15 cellular contexts compared by ENCODE assay signal in the genomic region with DNA sequence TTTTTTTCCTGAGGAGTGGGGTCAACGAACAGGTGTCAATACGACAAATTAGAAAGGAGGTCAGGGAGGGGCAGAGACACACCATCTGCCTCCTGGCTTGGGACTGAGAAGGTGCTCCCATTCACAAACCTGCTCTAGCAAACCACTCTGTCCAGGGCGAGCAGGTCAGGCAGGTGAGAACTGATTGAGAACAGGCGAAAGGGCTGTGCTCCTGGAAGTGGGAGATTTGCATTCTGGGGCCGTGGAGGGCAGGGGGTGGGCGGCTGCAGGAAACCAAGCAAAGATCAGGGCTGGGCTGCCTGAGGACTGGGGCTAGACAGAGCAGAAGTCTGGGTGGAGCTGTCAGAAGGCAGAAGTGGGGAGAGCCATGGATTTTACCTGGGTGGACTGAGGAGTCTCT.
DNase-seq lines count a peak whose midpoint lies in the region; ATAC-seq and TF ChIP-seq lines count a peak whose summit lies in the region.
"Had no signal": no experiment of that assay in that cellular context is flagged by ENCODE, and none has a peak within 500 bp of the region (broad histone marks: within the 10 kb centered on the region; RNA-seq: fewer than 3 reads in every experiment).

No MANE protein-coding gene starts in this region.

- H2AFZ ChIP-seq in GM23338 (0 out of 2 replicates have a peak overlapping the region, but pooled peaks have one; percentile 78), neuronal stem cell (ENCODE audit: low read length) (no peak overlapping the region)
- H2AFZ ChIP-seq: GM23248 had no signal

- H2BK5ac ChIP-seq in neuronal stem cell (ENCODE audit: low read length) (no peak overlapping the region), mesendoderm (ENCODE audit: low read length) (no peak overlapping the region)

- no peaks in the 10 kb centered on the region for H3K36me3 Mint-ChIP-seq in GM23338 (ENCODE audit: low read depth)
- no peaks in the 10 kb centered on the region for H3K36me3 Mint-ChIP-seq in activated CD4-positive, alpha-beta memory T cell treated with anti-CD3 and anti-CD28 coated beads, Interleukin-2, amount 10 ng/mL, durations not matched to agents 7 days and 5 days (ENCODE audit: low read depth)
- H3K36me3 Mint-ChIP-seq: CD8-positive, alpha-beta T cell had no signal

- peak overlapping the region; percentile 66 for H2BK12ac ChIP-seq in neuronal stem cell (ENCODE audit: low read length)

- H3K36me3 ChIP-seq in GM23338 (ENCODE audit: insufficient read depth) (no peaks in the 10 kb centered on the region), neuronal stem cell (replicated peaks in 1 of 2; ENCODE audit: control insufficient read depth in 2 of 2, insufficient read depth in 2 of 2, low read length in 2 of 2) (no peaks in the 10 kb centered on the region), mesendoderm (ENCODE audit: control insufficient read depth, insufficient read depth, low read length) (no peaks in the 10 kb centered on the region), suprapubic skin (no peaks in the 10 kb centered on the region)
- H3K36me3 ChIP-seq: BLaER1 treated with 17β-estradiol and CSF1 and Interleukin-3, amounts not matched to agents 10 nM and 100 nM had no signal

- H3K4me1 ChIP-seq in GM23338 (ENCODE audit: insufficient read depth) = peaks cover 8% of the 10 kb centered on the region; the same call in 1 of the 2 replicates
- H3K4me1 ChIP-seq in neuronal stem cell (ENCODE audit: control insufficient read depth in 2 of 2, insufficient read depth in 1 of 2, low read depth in 1 of 2, low read length in 2 of 2) = peaks cover 0 to 9% of the 10 kb centered on the region in 2 donors
- H3K4me1 ChIP-seq in mesendoderm (ENCODE audit: control insufficient read depth, low read depth, low read length) = peaks cover 3% of the 10 kb centered on the region
- no peaks in the 10 kb centered on the region for H3K4me1 ChIP-seq in suprapubic skin

- TF ChIP-seq CTCF in GM23338 (conservative IDR thresholded peaks at IDR 0.05; ENCODE audit: low read depth in 2 of 2) (no peak), suprapubic skin (IDR thresholded peaks at IDR 0.05) (no peak)

- DNase-seq in NCI-H82 (lab: John Stamatoyannopoulos, UW) (peak; percentile 31), NCI-H82 treated with DMSO at 0.1 percent for 48 hours (lab: John Stamatoyannopoulos, UW; ENCODE audit: unreplicated experiment) (no peak), GM23338 (ENCODE audit: low spot score) (no peak), cerebellar cortex (ENCODE audit: low spot score) (peak; percentile 28), neuronal stem cell (ENCODE audit: low spot score) (no peak), mesendoderm (no peak), suprapubic skin (ENCODE audit: low spot score in 2 of 2) (no peak)
- no peak for DNase-seq in activated CD4-positive, alpha-beta memory T cell treated with anti-CD3 and anti-CD28 coated beads, Interleukin-2, amount 10 ng/mL, durations not matched to agents 7 days and 5 days
- DNase-seq: Calu3; CD8-positive, alpha-beta T cell; DMS79 treated with DMSO at 0.1 percent for 48 hours; GM23248; HCEC 1CT had no signal

- POLR2A ChIA-PET in activated CD4-positive, alpha-beta memory T cell treated with anti-CD3 and anti-CD28 coated beads, Interleukin-2, amount 10 ng/mL, durations not matched to agents 7 days and 5 days (lab: Charles Lee) = no interaction called here

- H3K4me1 Mint-ChIP-seq in GM23338 = peaks cover 18% of the 10 kb centered on the region
- H3K4me1 Mint-ChIP-seq in activated CD4-positive, alpha-beta memory T cell treated with anti-CD3 and anti-CD28 coated beads, Interleukin-2, amount 10 ng/mL, durations not matched to agents 7 days and 5 days = no peaks in the 10 kb centered on the region

- no peaks in the 10 kb centered on the region for H4K20me1 ChIP-seq in GM23338 (replicated peaks; ENCODE audit: insufficient read depth)
- H4K20me1 ChIP-seq: BLaER1 treated with 17β-estradiol and CSF1 and Interleukin-3, amounts not matched to agents 10 nM and 100 nM had no signal

- peak overlapping the region; percentile 71 for H3K27ac Mint-ChIP-seq in GM23338
- no peak overlapping the region for H3K27ac Mint-ChIP-seq in activated CD4-positive, alpha-beta memory T cell treated with anti-CD3 and anti-CD28 coated beads, Interleukin-2, amount 10 ng/mL, durations not matched to agents 7 days and 5 days
- H3K27ac Mint-ChIP-seq: B cell; CD8-positive, alpha-beta T cell had no signal

- H3K9me2 ChIP-seq in GM23338 (ENCODE audit: insufficient read depth) = no peaks in the 10 kb centered on the region

- H4K5ac ChIP-seq in mesendoderm (ENCODE audit: low read length) = no peak overlapping the region

- H3K56ac ChIP-seq in mesendoderm (ENCODE audit: low read length) = no peak overlapping the region

- H4K8ac ChIP-seq in neuronal stem cell (ENCODE audit: low read depth, low read length) (no peak overlapping the region), mesendoderm (ENCODE audit: low read depth, low read length) (no peak overlapping the region)

- no peak overlapping the region for H3K23ac ChIP-seq in neuronal stem cell (ENCODE audit: low read depth, low read length, poor library complexity)
- no peak overlapping the region for H3K23ac ChIP-seq in mesendoderm (ENCODE audit: low read length)

- no peaks in the 10 kb centered on the region for H3K79me1 ChIP-seq in neuronal stem cell (ENCODE audit: low read depth, low read length)
- no peaks in the 10 kb centered on the region for H3K79me1 ChIP-seq in mesendoderm (ENCODE audit: low read length)

- no peak for TF ChIP-seq POLR2A in suprapubic skin (IDR thresholded peaks at IDR 0.05)

- H3K4ac ChIP-seq in neuronal stem cell (ENCODE audit: low read length) = no peak overlapping the region
- no peak overlapping the region for H3K4ac ChIP-seq in mesendoderm (ENCODE audit: low read depth, low read length)

- peak overlapping the region; percentile 73 for H3K18ac ChIP-seq in neuronal stem cell (ENCODE audit: low read length)
- no peak overlapping the region for H3K18ac ChIP-seq in mesendoderm (ENCODE audit: low read length)

- no peak overlapping the region for H3K4me3 ChIP-seq in GM23338
- no peak overlapping the region for H3K4me3 ChIP-seq in neuronal stem cell (ENCODE audit: low read length in 2 of 2)
- H3K4me3 ChIP-seq in mesendoderm (ENCODE audit: low read length) = no peak overlapping the region
- H3K4me3 ChIP-seq in suprapubic skin = no peak overlapping the region
- H3K4me3 ChIP-seq: BLaER1 treated with 17β-estradiol and CSF1 and Interleukin-3, amounts not matched to agents 10 nM and 100 nM; GM23248 had no signal

- H3K9ac ChIP-seq in neuronal stem cell (ENCODE audit: low read depth, low read length, poor library complexity) (no peak overlapping the region), mesendoderm (ENCODE audit: low read length) (no peak overlapping the region)
- H3K9ac ChIP-seq: BLaER1 treated with 17β-estradiol and CSF1 and Interleukin-3, amounts not matched to agents 10 nM and 100 nM; GM23248 had no signal

- peaks cover 0 to 2% of the 10 kb centered on the region in 2 donors for H3K9me3 ChIP-seq in neuronal stem cell (replicated peaks in 1 of 2; ENCODE audit: control insufficient read depth in 2 of 2, insufficient read depth in 1 of 2, low read depth in 1 of 2, low read length in 2 of 2)
- H3K9me3 ChIP-seq in suprapubic skin = no peaks in the 10 kb centered on the region

- H3K27me3 Mint-ChIP-seq in GM23338 (ENCODE audit: insufficient read depth, low read depth, poor library complexity) = peaks cover 4% of the 10 kb centered on the region
- peaks cover 23% of the 10 kb centered on the region for H3K27me3 Mint-ChIP-seq in activated CD4-positive, alpha-beta memory T cell treated with anti-CD3 and anti-CD28 coated beads, Interleukin-2, amount 10 ng/mL, durations not matched to agents 7 days and 5 days

- H3K4me3 Mint-ChIP-seq in GM23338 = no peak overlapping the region
- H3K4me3 Mint-ChIP-seq in activated CD4-positive, alpha-beta memory T cell treated with anti-CD3 and anti-CD28 coated beads, Interleukin-2, amount 10 ng/mL, durations not matched to agents 7 days and 5 days = no peak overlapping the region
- H3K4me3 Mint-ChIP-seq: B cell; CD8-positive, alpha-beta T cell had no signal

- no CpG with 5 or more reads among the region's 6 CpGs for WGBS in neuronal stem cell (ENCODE audit: extremely low coverage in 2 of 2, insufficient read length in 2 of 2, insufficient replicate concordance in 1 of 2), 2 donors
- no CpG with 5 or more reads among the region's 6 CpGs for WGBS in mesendoderm (ENCODE audit: extremely low coverage, insufficient coverage, low lambda C conversion rate)
- 42% methylated on average over 6 of the region's 6 CpGs for WGBS in suprapubic skin

- H3F3A ChIP-seq in GM23338 (replicated peaks; ENCODE audit: low read depth) = no peaks in the 10 kb centered on the region

- H3K27ac ChIP-seq in GM23338 (ENCODE audit: low read depth) (no peak overlapping the region), neuronal stem cell (replicated peaks; ENCODE audit: low read length) (no peak overlapping the region), mesendoderm (ENCODE audit: low read depth, low read length) (no peak overlapping the region), suprapubic skin (no peak overlapping the region)
- H3K27ac ChIP-seq: BLaER1 treated with 17β-estradiol and CSF1 and Interleukin-3, amounts not matched to agents 10 nM and 100 nM; GM23248 had no signal

- H3K79me2 ChIP-seq in GM23338 (replicated peaks; ENCODE audit: insufficient read depth) = no peaks in the 10 kb centered on the region
- H3K79me2 ChIP-seq in mesendoderm (ENCODE audit: control insufficient read depth, insufficient read depth, low read length) = no peaks in the 10 kb centered on the region

- H3K9me3 Mint-ChIP-seq in GM23338 = peaks cover 3% of the 10 kb centered on the region; the same call in 2 of the 3 replicates
- H3K9me3 Mint-ChIP-seq in activated CD4-positive, alpha-beta memory T cell treated with anti-CD3 and anti-CD28 coated beads, Interleukin-2, amount 10 ng/mL, durations not matched to agents 7 days and 5 days = no peaks in the 10 kb centered on the region

- CTCF ChIA-PET in activated CD4-positive, alpha-beta memory T cell treated with anti-CD3 and anti-CD28 coated beads, Interleukin-2, amount 10 ng/mL, durations not matched to agents 7 days and 5 days (lab: Charles Lee) = no interaction called here

- TF ChIP-seq EP300 in suprapubic skin (IDR thresholded peaks at IDR 0.05) = no peak

- H2BK15ac ChIP-seq in neuronal stem cell (ENCODE audit: low read length) (peak overlapping the region; percentile 21), mesendoderm (replicated peaks; ENCODE audit: low read depth) (no peak overlapping the region)

- H3K4me2 ChIP-seq in GM23338 = no peak overlapping the region
- no peak overlapping the region for H3K4me2 ChIP-seq in neuronal stem cell (ENCODE audit: insufficient read depth, low read length, poor library complexity, severe bottlenecking)
- no peak overlapping the region for H3K4me2 ChIP-seq in mesendoderm (ENCODE audit: low read length)
- H3K4me2 ChIP-seq: BLaER1 treated with 17β-estradiol and CSF1 and Interleukin-3, amounts not matched to agents 10 nM and 100 nM had no signal

- H3K14ac ChIP-seq in neuronal stem cell (ENCODE audit: low read length) = no peak overlapping the region

- H2AK5ac ChIP-seq in neuronal stem cell (ENCODE audit: low read depth, low read length) (no peak overlapping the region), mesendoderm (ENCODE audit: low read length) (no peak overlapping the region)

- no peak overlapping the region for H4K91ac ChIP-seq in neuronal stem cell (ENCODE audit: low read depth, low read length, poor library complexity)

- no peaks in the 10 kb centered on the region for H3K27me3 ChIP-seq in GM23338 (ENCODE audit: insufficient read depth)
- H3K27me3 ChIP-seq in neuronal stem cell (ENCODE audit: control insufficient read depth in 3 of 3, insufficient read depth in 3 of 3, low read depth in 1 of 3, low read length in 3 of 3) = peaks cover 0 to 4% (median 0%) of the 10 kb centered on the region in 3 experiments
- no peaks in the 10 kb centered on the region for H3K27me3 ChIP-seq in mesendoderm (ENCODE audit: insufficient read depth, low read length, poor library complexity)
- H3K27me3 ChIP-seq in suprapubic skin = peaks cover 22% of the 10 kb centered on the region
- H3K27me3 ChIP-seq: BLaER1 treated with 17β-estradiol and CSF1 and Interleukin-3, amounts not matched to agents 10 nM and 100 nM had no signal

- peak; percentile 32; the same call in 2 of the 3 replicates for ATAC-seq in GM23338
- ATAC-seq: CD8-positive, alpha-beta T cell had no signal

- H2BK120ac ChIP-seq in neuronal stem cell (ENCODE audit: low read depth, low read length) (no peak overlapping the region), mesendoderm (ENCODE audit: low read depth, low read length) (no peak overlapping the region)

Comparison
In these comparisons a context has a peak if more than half of its experiments do, and no peak if none do; other contexts are left out.
1. DNase-seq: peak in NCI-H82 (single experiment) and cerebellar cortex (single experiment); none in NCI-H82 treated with DMSO at 0.1 percent for 48 hours (single experiment), GM23338 (single experiment), neuronal stem cell (single experiment), mesendoderm (single experiment), activated CD4-positive, alpha-beta memory T cell treated with anti-CD3 and anti-CD28 coated beads, Interleukin-2, amount 10 ng/mL, durations not matched to agents 7 days and 5 days (single experiment) and suprapubic skin (0 of 2).